In genomic region chr2:29206941-29207340, GRCh38 we compare ENCODE assay signal across 16 cellular contexts.
DNase-seq lines count a peak whose midpoint lies in the region; ATAC-seq and TF ChIP-seq lines count a peak whose summit lies in the region.
"Had no signal": no experiment of that assay in that cellular context is flagged by ENCODE, and none has a peak within 500 bp of the region (broad histone marks: within the 10 kb centered on the region; RNA-seq: fewer than 3 reads in every experiment).

No MANE protein-coding gene starts in this region.

- no peaks in the 10 kb centered on the region for H3K9me2 ChIP-seq in PC-3 (replicated peaks; ENCODE audit: low read length)

- H3F3A ChIP-seq in PC-3 (ENCODE audit: low read length, unreplicated experiment), result no peaks in the 10 kb centered on the region

- H3K79me2 ChIP-seq in PC-3 (ENCODE audit: low read length), result no peaks in the 10 kb centered on the region

- TF ChIP-seq CTCF in CD14-positive monocyte (IDR thresholded peaks at IDR 0.05) (no peak), GM12872 (IDR thresholded peaks at IDR 0.05; ENCODE audit: insufficient read depth, low read depth, low read length) (0 out of 3 replicates have a peak, but pooled peaks have one; percentile 8), PC-3 (conservative IDR thresholded peaks at IDR 0.05; ENCODE audit: low read depth, low read length) (peak; percentile 35; the same call in 1 of the 2 replicates), endodermal cell (conservative IDR thresholded peaks at IDR 0.05) (peak; percentile 70)

- peaks cover 0 to 5% (median 0%) of the 10 kb centered on the region in 3 donors for H3K27me3 Mint-ChIP-seq in CD14-positive monocyte (ENCODE audit: low read depth in 3 of 3)
- peaks cover 36% of the 10 kb centered on the region for H3K27me3 Mint-ChIP-seq in endodermal cell (ENCODE audit: insufficient read depth)
- H3K27me3 Mint-ChIP-seq: IgD-negative memory B cell had no signal

- H3K4me1 Mint-ChIP-seq in CD14-positive monocyte, result no peaks in the 10 kb centered on the region
- peaks cover 20% of the 10 kb centered on the region for H3K4me1 Mint-ChIP-seq in endodermal cell
- H3K4me1 Mint-ChIP-seq: IgD-negative memory B cell had no signal

- H3K9ac ChIP-seq in PC-3 (ENCODE audit: low read length) (no peak overlapping the region), endodermal cell (ENCODE audit: extremely low read depth, low read length, poor library complexity, severe bottlenecking) (no peak overlapping the region)

- no peak overlapping the region for H3K4me2 ChIP-seq in PC-3 (ENCODE audit: low read length)

- peaks cover 8% of the 10 kb centered on the region for H3K4me1 ChIP-seq in PC-3 (ENCODE audit: insufficient read depth, low read length)
- H3K4me1 ChIP-seq in endodermal cell (ENCODE audit: control insufficient read depth, insufficient read depth, low read length), result no peaks in the 10 kb centered on the region

- CTCF ChIA-PET in PC-3 (lab: Charles Lee), result no interaction called here

- H3K27me3 ChIP-seq in PC-3 (ENCODE audit: low read length) (no peaks in the 10 kb centered on the region), endodermal cell (ENCODE audit: control insufficient read depth, insufficient read depth, low read length, poor library complexity, severe bottlenecking) (no peaks in the 10 kb centered on the region)

- H3K36me3 Mint-ChIP-seq in CD14-positive monocyte (peaks cover 1 to 2% of the 10 kb centered on the region in 2 donors), endodermal cell (ENCODE audit: low read depth) (no peaks in the 10 kb centered on the region)

- BruUV-seq in PC-3 (replicated peaks; lab: Mats Ljungman, UMichigan), result no TSS peak

- DNase-seq in CD14-positive monocyte (ENCODE audit: low spot score), result peak; percentile 2
- DNase-seq in PC-3, result no peak
- peak; percentile 69 for DNase-seq in endodermal cell
- no peak for DNase-seq in HCEC 1CT
- no peak for DNase-seq in NOMO-1 treated with dmso at 0.1 percent for 144 hours (lab: John Stamatoyannopoulos, UW; ENCODE audit: unreplicated experiment)
- DNase-seq in OCI-M1 (lab: John Stamatoyannopoulos, UW), result no peak
- DNase-seq: C1 segment of cervical spinal cord, COR-L47, NCI-H2029 treated with DMSO at 0.1 percent for 48 hours, NCI-H2227 treated with DMSO at 0.1 percent for 48 hours, NCI-H526, SHP77, T-helper 2 cell had no signal

- H3K4me3 Mint-ChIP-seq in CD14-positive monocyte, result no peak overlapping the region
- no peak overlapping the region for H3K4me3 Mint-ChIP-seq in endodermal cell
- H3K4me3 Mint-ChIP-seq: IgD-negative memory B cell had no signal

- H3K9me3 ChIP-seq in PC-3 (ENCODE audit: low read length) (no peaks in the 10 kb centered on the region), endodermal cell (ENCODE audit: control insufficient read depth, low read length) (no peaks in the 10 kb centered on the region)

- intact Hi-C loops in CD14-positive monocyte (cut with micrococcal nuclease) (no loop called here), PC-3 (cut with micrococcal nuclease) (no loop called here)

- no peaks in the 10 kb centered on the region for H3K9me3 Mint-ChIP-seq in CD14-positive monocyte
- H3K9me3 Mint-ChIP-seq in endodermal cell, result no peaks in the 10 kb centered on the region
- H3K9me3 Mint-ChIP-seq: IgD-negative memory B cell had no signal

- H3K36me3 ChIP-seq in PC-3 (ENCODE audit: low read depth, low read length), result no peaks in the 10 kb centered on the region
- no peaks in the 10 kb centered on the region for H3K36me3 ChIP-seq in endodermal cell (ENCODE audit: control insufficient read depth, insufficient read depth, low read length)

- peak overlapping the region in 1 of 7 donors; percentile 4 for H3K27ac Mint-ChIP-seq in CD14-positive monocyte
- H3K27ac Mint-ChIP-seq in endodermal cell, result no peak overlapping the region

- H3K4me3 ChIP-seq in PC-3 (ENCODE audit: low read length), result no peak overlapping the region
- no peak overlapping the region for H3K4me3 ChIP-seq in endodermal cell (ENCODE audit: low read length)

- 62 to 74% methylated on average over 5 of the region's 5 CpGs for WGBS in endodermal cell (ENCODE audit: insufficient coverage in 1 of 2, insufficient read length in 1 of 2), 2 experiments

- H4K20me1 ChIP-seq in PC-3 (ENCODE audit: low read length), result no peaks in the 10 kb centered on the region

- H3K27ac ChIP-seq in PC-3 (ENCODE audit: low read length) (no peak overlapping the region), endodermal cell (ENCODE audit: low read depth, low read length) (no peak overlapping the region)

- H2AFZ ChIP-seq in PC-3 (ENCODE audit: low read length), result no peak overlapping the region

- POLR2A ChIA-PET in PC-3 (lab: Charles Lee; ENCODE audit: unreplicated experiment), result no interaction called here

- ATAC-seq in PC-3 (peak; percentile 35), GM21367 (IDR thresholded peaks at IDR 0.05; ENCODE audit: unreplicated experiment) (no peak)

Comparison
In these comparisons a context has a peak if more than half of its experiments do, and no peak if none do; other contexts are left out.
1. DNase-seq: peak in CD14-positive monocyte (single experiment) and endodermal cell (single experiment); none in PC-3 (single experiment), HCEC 1CT (single experiment), NOMO-1 treated with dmso at 0.1 percent for 144 hours (single experiment) and OCI-M1 (single experiment).